8 cellular contexts compared by ENCODE assay signal in the genomic region with DNA sequence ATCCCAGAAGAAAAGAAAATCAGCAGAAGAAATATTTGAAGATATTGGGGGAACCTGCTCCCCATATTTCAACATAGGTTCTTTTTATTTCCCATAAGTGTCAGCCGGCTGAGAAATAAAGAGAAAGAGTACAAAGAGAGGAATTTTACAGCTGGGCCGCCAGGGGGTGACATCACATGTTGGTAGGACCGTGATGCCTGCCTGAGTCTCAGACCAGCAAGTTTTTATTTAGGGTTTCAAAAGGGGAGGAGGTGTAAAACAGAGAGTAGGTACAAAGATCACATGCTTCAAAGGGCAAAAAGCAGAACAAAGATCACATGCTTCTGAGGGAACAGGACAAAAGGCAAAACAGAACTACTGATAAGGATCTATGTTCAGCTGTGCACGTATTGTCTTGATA. TPM values are rescaled to one million over a fixed set of nuclear protein-coding genes. Genes with fewer than 3 reads are reported as not detected.
A peak's percentile ranks its signal among the peaks of the same experiment; 100 is the strongest.
DNase-seq lines count a peak whose midpoint lies in the region; ATAC-seq, FAIRE-seq and TF ChIP-seq lines count a peak whose summit lies in the region.
"Not testable (repeated sequence)": the region's sequence is repeated elsewhere in the genome, so short reads cannot be mapped to it uniquely, and the experiment has no call there.

No MANE protein-coding gene starts in this region.

- not testable (repeated sequence) for H2AFZ ChIP-seq in H9 (ENCODE audit: low read length); PC-9

- H3K4me1 ChIP-seq in A549; H9 (ENCODE audit: insufficient read depth, low read length); PC-9 (replicated peaks; ENCODE audit: insufficient read depth); liver (ENCODE audit: control insufficient read depth in 4 of 4, insufficient read depth in 4 of 4, low read length in 3 of 4): not testable (repeated sequence)
- H3K4me1 ChIP-seq in DOHH2 (ENCODE audit: control insufficient read depth, low read length) = peaks cover 11% of the 10 kb centered on the region; the same call in 1 of the 2 replicates

- POLR2A ChIA-PET in A549 (lab: Yijun Ruan, JAX); PC-9 (lab: Charles Lee; ENCODE audit: unreplicated experiment): not testable (repeated sequence)

- peaks cover 18% of the 10 kb centered on the region; the same call in 1 of the 2 replicates for H3K27me3 ChIP-seq in DOHH2 (ENCODE audit: control insufficient read depth, low read length)
- H3K27me3 ChIP-seq in H9 (ENCODE audit: insufficient read depth, low read length); liver (ENCODE audit: control insufficient read depth in 4 of 4, insufficient read depth in 4 of 4, low read length in 3 of 4): not testable (repeated sequence)
- H3K27me3 ChIP-seq in PC-9 (ENCODE audit: insufficient read depth, low read depth) = peaks cover 33% of the 10 kb centered on the region; the same call in 1 of the 2 replicates

- H3K4me3 ChIP-seq in A549; DOHH2 (ENCODE audit: low read length); PC-9; liver (ENCODE audit: low read depth in 1 of 3, low read length in 3 of 3): not testable (repeated sequence)

- TF ChIP-seq POLR2A in A549 (IDR thresholded peaks at IDR 0.05; ENCODE audit: low read length) = not testable (repeated sequence)

- not testable (repeated sequence) for H3K4me3 Mint-ChIP-seq in H9

- not testable (repeated sequence) for H3K36me3 ChIP-seq in DOHH2 (ENCODE audit: control insufficient read depth, low read length); PC-9 (ENCODE audit: low read depth); liver (ENCODE audit: control insufficient read depth in 4 of 4, insufficient read depth in 3 of 4, low read depth in 1 of 4, low read length in 3 of 4)

- not testable (repeated sequence) for H4K5ac ChIP-seq in H9 (ENCODE audit: insufficient read length, low read depth, low read length)

- not testable (repeated sequence) for H3K56ac ChIP-seq in H9 (ENCODE audit: insufficient read length, low read depth, low read length)

- H3K9me3 ChIP-seq in A549 (peaks cover 11% of the 10 kb centered on the region; the same call in 1 of the 3 replicates), DOHH2 (ENCODE audit: control insufficient read depth, insufficient read depth, low read length) (peaks cover 14% of the 10 kb centered on the region; the same call in 1 of the 2 replicates), PC-9 (ENCODE audit: insufficient read depth, low read depth) (peaks cover 14% of the 10 kb centered on the region; the same call in 1 of the 2 replicates)
- not testable (repeated sequence) for H3K9me3 ChIP-seq in H9 (ENCODE audit: control insufficient read depth, low read depth, low read length); liver (ENCODE audit: control insufficient read depth in 4 of 4, low read length in 3 of 4)

- CTCF ChIA-PET in A549 (lab: Yijun Ruan, JAX) = interaction anchor here (1.3 kb wide), 1 partner anchor 145 kb away, joined by 4 read pairs; no protein-coding TSS in a partner anchor
- CTCF ChIA-PET in PC-9 (lab: Charles Lee) = not testable (repeated sequence)

- TF ChIP-seq RAD21 in A549 (conservative IDR thresholded peaks at IDR 0.05 in 1 of 2, IDR thresholded peaks at IDR 0.05 in 1 of 2) (peak; percentile 34 to 51; a peak in 4 of 5 replicates), liver (IDR thresholded peaks at IDR 0.05) (peak; percentile 60 to 74)

- H4K20me1 ChIP-seq in DOHH2 (ENCODE audit: control insufficient read depth, insufficient read depth, low read depth, low read length); H9 (ENCODE audit: control insufficient read depth, insufficient read depth, insufficient read length); PC-9 (ENCODE audit: insufficient read depth): not testable (repeated sequence)

- 16% methylated on average over 4 of the region's 4 CpGs for WGBS in A549 (ENCODE audit: missing lambda C conversion rate)
- WGBS in H9 (ENCODE audit: extremely low coverage, insufficient read length, low lambda C conversion rate) = no CpG with 5 or more reads among the region's 4 CpGs
- 36% methylated on average over 4 of the region's 4 CpGs for WGBS in liver

- not testable (repeated sequence) for H2BK20ac ChIP-seq in H9 (ENCODE audit: low read depth, low read length, poor library complexity, severe bottlenecking)

- not testable (repeated sequence) for H3K23ac ChIP-seq in H9 (ENCODE audit: insufficient read length, low read depth, low read length)

- not testable (repeated sequence) for H3K4ac ChIP-seq in H9 (ENCODE audit: low read depth, low read length)

- peaks cover 35 to 43% of the 10 kb centered on the region in 2 experiments for H3K9me3 Mint-ChIP-seq in H9

- H3K27me3 Mint-ChIP-seq in H9 (ENCODE audit: low read depth) = peaks cover 29% of the 10 kb centered on the region

- H2BK120ac ChIP-seq in H9 (ENCODE audit: low read depth, low read length, poor library complexity, severe bottlenecking) = not testable (repeated sequence)

- not testable (repeated sequence) for H3K27ac Mint-ChIP-seq in H9

- H2AK5ac ChIP-seq in H9 (ENCODE audit: insufficient read length, low read length) = not testable (repeated sequence)

- H2BK12ac ChIP-seq in H9 (ENCODE audit: insufficient read length, low read depth, low read length) = not testable (repeated sequence)

- not testable (repeated sequence) for H3K4me2 ChIP-seq in A549; DOHH2 (ENCODE audit: low read length); H9 (ENCODE audit: insufficient read depth, insufficient read length, low read length); PC-9

- DNase-seq in A549 (ENCODE audit: low read depth in 1 of 2, low spot score in 1 of 2) (peak in 1 of 2 experiments; percentile 52), MV-4-11 (lab: John Stamatoyannopoulos, UW) (peak; percentile 8), dermis blood vessel endothelial cell (peak; percentile 36)
- not testable (repeated sequence) for DNase-seq in H9, PC-9

- not testable (repeated sequence) for H3K9me2 ChIP-seq in DOHH2 (replicated peaks; ENCODE audit: control insufficient read depth, low read length); PC-9 (ENCODE audit: insufficient read depth)

- intact Hi-C loops in PC-9 (cut with micrococcal nuclease; ENCODE audit: unreplicated experiment) = not testable (repeated sequence)

- not testable (repeated sequence) for H3K79me2 ChIP-seq in DOHH2 (ENCODE audit: control insufficient read depth, low read length); H9 (ENCODE audit: insufficient read depth, low read length); PC-9 (ENCODE audit: low read depth)

- not testable (repeated sequence) for H3K14ac ChIP-seq in H9 (ENCODE audit: insufficient read depth, low read length)

- H2BK5ac ChIP-seq in H9 (ENCODE audit: insufficient read length, low read length) = not testable (repeated sequence)

- peaks cover 9 to 41% (median 12%) of the 10 kb centered on the region in 3 experiments for H3K36me3 Mint-ChIP-seq in H9 (ENCODE audit: insufficient read depth in 1 of 3, low read depth in 3 of 3)

- not testable (repeated sequence) for H3T11ph ChIP-seq in H9 (ENCODE audit: low read length)

- BruUV-seq in PC-9 (replicated peaks; lab: Mats Ljungman, UMichigan) = not testable (repeated sequence)

- TF ChIP-seq EP300 in A549 (IDR thresholded peaks at IDR 0.05) = not testable (repeated sequence)

- H3K9ac ChIP-seq in H9 (ENCODE audit: extremely low read depth, insufficient read length, low read length); liver (ENCODE audit: low read depth in 1 of 2, low read length in 2 of 2): not testable (repeated sequence)

- peaks cover 11% of the 10 kb centered on the region for H3K23me2 ChIP-seq in H9 (ENCODE audit: insufficient read length, low read depth, low read length, poor library complexity, severe bottlenecking)

- not testable (repeated sequence) for H4K8ac ChIP-seq in H9 (replicated peaks; ENCODE audit: insufficient read length, low read depth, low read length)

- H3K27ac ChIP-seq in A549; DOHH2 (ENCODE audit: low read depth, low read length); H9 (ENCODE audit: insufficient read length, low read depth, low read length); PC-9; VCaP; liver (ENCODE audit: low read depth in 1 of 2, low read length in 2 of 2): not testable (repeated sequence)

- H3K4me1 Mint-ChIP-seq in H9 = not testable (repeated sequence)

- peak; percentile 47 for TF ChIP-seq CTCF in A549 (IDR thresholded peaks at IDR 0.05)
- TF ChIP-seq CTCF in DOHH2 (IDR thresholded peaks at IDR 0.05; ENCODE audit: low read depth, low read length, poor library complexity, severe bottlenecking) = peak; percentile 35
- TF ChIP-seq CTCF in H9 (conservative IDR thresholded peaks at IDR 0.05) = peak; percentile 45; the same call in 2 of the 3 replicates
- TF ChIP-seq CTCF in PC-9 (conservative IDR thresholded peaks at IDR 0.05) = peak; percentile 62
- TF ChIP-seq CTCF in VCaP (conservative IDR thresholded peaks at IDR 0.05) = peak; percentile 69
- TF ChIP-seq CTCF in liver (IDR thresholded peaks at IDR 0.05; ENCODE audit: low read depth, low read length, missing input control) = peak; percentile 34

- ATAC-seq in A549 = not testable (repeated sequence)

- H3F3A ChIP-seq in DOHH2 (ENCODE audit: control insufficient read depth, insufficient read depth); PC-9 (ENCODE audit: insufficient read depth, low read depth): not testable (repeated sequence)

- H3K18ac ChIP-seq in H9 (ENCODE audit: insufficient read length, low read depth, low read length) = not testable (repeated sequence)

- FAIRE-seq in A549 (lab: Jason Lieb, UNC) = not testable (repeated sequence)

- H4K91ac ChIP-seq in H9 (ENCODE audit: insufficient read length, low read depth, low read length) = not testable (repeated sequence)

- not testable (repeated sequence) for H2BK15ac ChIP-seq in H9 (ENCODE audit: low read depth, low read length)

- not testable (repeated sequence) for H3K79me1 ChIP-seq in H9 (ENCODE audit: insufficient read depth, low read depth, low read length, poor library complexity, severe bottlenecking)

RNA-seq across cellular contexts. Expression of a gene that starts 44.0 kb away (rescaled TPM):
- polyA plus RNA-seq in A549 (2011; rRNA removed) (23.1 and 23.9 TPM in 2 replicates), A549 (2017; fragmentation: RNase III; extraction: RNeasy Plus Mini Kit Qiagen cat#74134 plus additional on column Dnase treatment) (21.1 to 23.2 TPM (median 21.4 TPM) in 3 replicates), liver (10 to 100 TPM; 10.3 to 16.8 TPM)
- 10.1 and 12.0 TPM in 2 replicates for polyA plus RNA-seq in A549 (2012; cell fraction: cytosol; rRNA removed)
- 26.3 and 37.9 TPM in 2 replicates for polyA plus RNA-seq in A549 (2012; cell fraction: nucleus; rRNA removed)
- polyA minus RNA-seq in A549 (2011; rRNA and poly(A)+ RNA removed) = 30.8 and 31.0 TPM in 2 replicates
- total RNA-seq in H9 (2021) (50.9 and 51.9 TPM in 2 replicates), PC-9 (2021) (37.0 and 38.5 TPM in 2 replicates), dermis blood vessel endothelial cell (278 and 307 TPM in 2 replicates), liver (10 to 100 TPM; 23.3 to 37.5 TPM)
